8 cellular contexts compared by ENCODE assay signal in genomic region chr5:98928802-98929122, GRCh38. TPM values are rescaled to one million over a fixed set of nuclear protein-coding genes. Genes with fewer than 3 reads are reported as not detected.
DNase-seq lines count a peak whose midpoint lies in the region; ATAC-seq, FAIRE-seq and TF ChIP-seq lines count a peak whose summit lies in the region.

Gene CHD1, minus strand, starts transcription at chr5:98929007. Its CDS starts 2,621 bp downstream, at chr5:98926386.

- no peak for FAIRE-seq in pancreas (lab: Jason Lieb, UNC)

- intact Hi-C loops in head of caudate nucleus (cut with DNase I) (loop anchor here (2.0 to 5.0 kb wide), 2 partner anchors 104 to 156 kb away; partner anchors contain the start of gene RGMB), pancreas (cut with DNase I) (no loop called here), thyroid gland (cut with DNase I) (no loop called here)

- TF ChIP-seq CTCF in GM12864 (IDR thresholded peaks at IDR 0.05; ENCODE audit: low read depth, low read length, missing control alignments) (no peak), pancreas (IDR thresholded peaks at IDR 0.05) (no peak), thyroid gland (IDR thresholded peaks at IDR 0.05) (no peak)

- peaks cover under 1% of the 10 kb centered on the region for H3K9me3 Mint-ChIP-seq in activated naive CD8-positive, alpha-beta T cell treated with anti-CD3 and anti-CD28 coated beads for 36 hours

- H3K27ac ChIP-seq in pancreas (peak within 1 kb of the TSS; percentile 90 to 100 (median 98)), thyroid gland (peak within 1 kb of the TSS; percentile 99)

- H3K4me3 ChIP-seq in GM12864 (ENCODE audit: low read depth, low read length) (peak within 1 kb of the TSS; percentile 92), pancreas (peak within 1 kb of the TSS; percentile 83 to 95 (median 89)), thyroid gland (replicated peaks in 1 of 3) (peak within 1 kb of the TSS; percentile 45 to 94 (median 88))

- H3K27ac Mint-ChIP-seq in activated naive CD8-positive, alpha-beta T cell treated with anti-CD3 and anti-CD28 coated beads for 36 hours, result peak within 1 kb of the TSS; percentile 98

- H3K27me3 ChIP-seq in pancreas, result no peaks in the 10 kb centered on the region
- no peaks in the 10 kb centered on the region for H3K27me3 ChIP-seq in thyroid gland

- H3K36me3 ChIP-seq in pancreas, result peaks cover 0 to 9% (median 6%) of the 10 kb centered on the region in 3 donors
- H3K36me3 ChIP-seq in thyroid gland, result peaks cover 4 to 5% of the 10 kb centered on the region in 2 donors

- H3K9me3 ChIP-seq in pancreas (no peaks in the 10 kb centered on the region), thyroid gland (no peaks in the 10 kb centered on the region)

- ATAC-seq in HG02623 (IDR thresholded peaks at IDR 0.05; ENCODE audit: unreplicated experiment) (peak; percentile 49), pancreas (peak; percentile 86 to 91 (median 88))

- peaks cover 49% of the 10 kb centered on the region for H3K4me1 Mint-ChIP-seq in activated naive CD8-positive, alpha-beta T cell treated with anti-CD3 and anti-CD28 coated beads for 36 hours

- peak; percentile 26 to 96 for TF ChIP-seq POLR2A in thyroid gland (IDR thresholded peaks at IDR 0.05)

- peak within 1 kb of the TSS; percentile 97 for H3K4me3 Mint-ChIP-seq in activated naive CD8-positive, alpha-beta T cell treated with anti-CD3 and anti-CD28 coated beads for 36 hours

- H3K27me3 Mint-ChIP-seq in activated naive CD8-positive, alpha-beta T cell treated with anti-CD3 and anti-CD28 coated beads for 36 hours, result no peaks in the 10 kb centered on the region

- WGBS in pancreas, 2 donors, result 1% methylated on average over 50 to 58 of the region's 58 CpGs
- 0% methylated on average over 2 of the region's 58 CpGs; no CpG with 5 or more reads in 1 of the 2 donors for WGBS in thyroid gland, 2 donors

- H3K4me1 ChIP-seq in pancreas, result peaks cover 14 to 29% (median 25%) of the 10 kb centered on the region in 3 donors
- peaks cover 13 to 25% of the 10 kb centered on the region in 2 donors for H3K4me1 ChIP-seq in thyroid gland

- DNase-seq in GM12864 (ENCODE audit: low read depth), result peak; percentile 87
- peak; percentile 84 for DNase-seq in NCI-H1105 treated with DMSO at 0.1 percent for 48 hours (lab: John Stamatoyannopoulos, UW)
- DNase-seq in SKM-1 (lab: John Stamatoyannopoulos, UW; ENCODE audit: unreplicated experiment), result peak; percentile 82
- peak; percentile 96 for DNase-seq in activated naive CD8-positive, alpha-beta T cell treated with anti-CD3 and anti-CD28 coated beads for 36 hours
- peak; percentile 82 to 98 (median 94) for DNase-seq in head of caudate nucleus
- peak; percentile 95 to 97 (median 96) for DNase-seq in pancreas
- peak; percentile 94 to 96 for DNase-seq in thyroid gland

- H3K36me3 Mint-ChIP-seq in activated naive CD8-positive, alpha-beta T cell treated with anti-CD3 and anti-CD28 coated beads for 36 hours, result peaks cover 18% of the 10 kb centered on the region

RNA-seq across cellular contexts. Expression of gene CHD1, which starts in this region (rescaled TPM):
- total RNA-seq in activated naive CD8-positive, alpha-beta T cell treated with anti-CD3 and anti-CD28 coated beads for 36 hours, result 10 to 100 TPM; 58.0 to 58.5 TPM
- 10 to 100 TPM; 10.1 to 17.7 (median 11.8) TPM for total RNA-seq in pancreas
- polyA plus RNA-seq in pancreas, result 10 to 100 TPM; 12.2 to 20.7 TPM
- total RNA-seq in thyroid gland, result 10 to 100 TPM; 51.4 to 83.0 (median 63.8) TPM

Comparison
In these comparisons a context has a peak if more than half of its experiments do, and no peak if none do; other contexts are left out.
1. Peak in every context shown above with its lines: DNase-seq, ATAC-seq, H3K4me3 ChIP-seq and H3K27ac ChIP-seq.